Comparison of ENCODE assay signal across 17 cellular contexts in the genomic region with DNA sequence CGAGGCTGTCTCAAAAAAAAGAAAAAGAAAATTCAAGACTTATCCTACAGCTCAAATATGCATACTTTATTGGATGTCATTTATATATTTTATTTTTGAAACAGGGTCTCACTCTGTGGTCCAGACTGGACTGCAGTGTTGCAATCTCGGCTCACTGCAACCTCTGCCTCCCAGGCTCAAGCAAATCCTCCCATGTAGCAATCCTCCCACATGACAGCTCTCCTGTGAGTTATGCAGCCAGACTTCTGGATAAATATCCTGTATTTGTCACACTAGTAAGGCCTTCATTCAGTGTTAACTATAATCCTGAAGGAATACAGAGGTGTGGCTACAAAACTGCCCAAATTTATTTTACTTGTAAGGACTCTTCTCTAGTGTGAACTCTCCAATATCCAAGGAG.
"Had no signal": no experiment of that assay in that cellular context is flagged by ENCODE, and none has a peak within 500 bp of the region (broad histone marks: within the 10 kb centered on the region; RNA-seq: fewer than 3 reads in every experiment).

No MANE protein-coding gene starts in this region.

- DNase-seq: activated CD8-positive, alpha-beta memory T cell treated with anti-CD3 and anti-CD28 coated beads, Interleukin-2, amount 10 ng/mL, durations not matched to agents 7 days and 5 days; activated effector memory CD4-positive, alpha-beta T cell treated with Interleukin-2 at 50 U/mL for 16 hours; activated T-cell treated with anti-CD3 and anti-CD28 coated beads, Interleukin-2, amount 50 U/mL, for 24 hours; aorta; effector CD4-positive, alpha-beta T cell; erythroblast; foreskin keratinocyte; psoas muscle; stimulated activated CD4-positive, alpha-beta T cell treated with anti-CD3 and anti-CD28 coated beads, Interleukin-12 subunit alpha, Interleukin-12 subunit beta, amount 100 ng/mL, for 4 hours; stimulated activated CD4-positive, alpha-beta T cell treated with anti-CD3 and anti-CD28 coated beads, Interleukin-2, amount 100 ng/mL, for 48 hours; stimulated activated CD8-positive, alpha-beta memory T cell treated with anti-CD3 and anti-CD28 coated beads, Interleukin-4, amount 100 ng/mL, for 48 hours; stimulated activated naive CD8-positive, alpha-beta T cell treated with anti-CD3 and anti-CD28 coated beads, Interleukin-15, Interleukin-2, amounts not matched to agents 100 U/mL and 50 U/mL, for 24 hours; testis had no signal

- H3K4me3 ChIP-seq: coronary artery, psoas muscle, testis had no signal

- H3K27me3 ChIP-seq: foreskin keratinocyte, testis had no signal

- H3K9me3 ChIP-seq: psoas muscle, testis had no signal

- H3K27ac ChIP-seq: coronary artery, foreskin keratinocyte, psoas muscle, testis had no signal

- ATAC-seq: activated CD4-positive, CD25-positive, alpha-beta regulatory T cell treated with anti-CD3 and anti-CD28 coated beads, Interleukin-2, amount 50 U/mL, for 24 hours; activated CD8-positive, alpha-beta memory T cell treated with anti-CD3 and anti-CD28 coated beads, Interleukin-2, amount 10 ng/mL, durations not matched to agents 7 days and 5 days; foreskin keratinocyte; natural killer cell treated with Interleukin-12 subunit alpha and Interleukin-12 subunit beta and Interleukin-15 and Interleukin-18, amount 100 ng/mL, for 72 hours; sciatic nerve; stimulated activated naive CD8-positive, alpha-beta T cell treated with anti-CD3 and anti-CD28 coated beads, Interleukin-15, Interleukin-2, amounts not matched to agents 100 U/mL and 50 U/mL, for 24 hours had no signal

- H3K4me1 ChIP-seq: testis had no signal
